24 cellular contexts compared by ENCODE assay signal in genomic region chr7:80472491-80473200, GRCh38. TPM values are rescaled to one million over a fixed set of nuclear protein-coding genes. Genes with fewer than 3 reads are reported as not detected.
DNase-seq lines count a peak whose midpoint lies in the region; ATAC-seq, FAIRE-seq and TF ChIP-seq lines count a peak whose summit lies in the region.
"Had no signal": no experiment of that assay in that cellular context is flagged by ENCODE, and none has a peak within 500 bp of the region (broad histone marks: within the 10 kb centered on the region; RNA-seq: fewer than 3 reads in every experiment).

No MANE protein-coding gene starts in this region.

- H4K20me1 ChIP-seq in OCI-LY3 (ENCODE audit: insufficient read depth, low read length) (no peaks in the 10 kb centered on the region), HepG2 (ENCODE audit: insufficient read depth, low read length) (no peaks in the 10 kb centered on the region)

- POLR2A ChIA-PET in HepG2 (lab: Yijun Ruan, JAX), result no interaction called here
- POLR2A ChIA-PET in T-cell (lab: Charles Lee), result no interaction called here

- no peaks in the 10 kb centered on the region for H3K27me3 Mint-ChIP-seq in T-cell
- H3K27me3 Mint-ChIP-seq: activated T-cell treated with anti-CD3 and anti-CD28 coated beads, Interleukin-2, amount 50 U/mL, for 24 hours; CD4-positive, alpha-beta memory T cell; stimulated activated naive CD8-positive, alpha-beta T cell treated with anti-CD3 and anti-CD28 coated beads, Interleukin-15, Interleukin-2, amounts not matched to agents 100 ng/mL and 50 ng/mL, for 24 hours had no signal

- no peaks in the 10 kb centered on the region for H3K4me1 Mint-ChIP-seq in T-cell
- H3K4me1 Mint-ChIP-seq: CD4-positive, alpha-beta memory T cell; naive thymus-derived CD8-positive, alpha-beta T cell had no signal

- H3K9ac ChIP-seq in OCI-LY3 (ENCODE audit: low read length) (no peak overlapping the region), HepG2 (ENCODE audit: insufficient read depth, low read depth, low read length) (no peak overlapping the region), subcutaneous abdominal adipose tissue (ENCODE audit: low read length in 5 of 5) (peak overlapping the region in 3 of 5 donors; percentile 0 to 69 (median 6))

- TF ChIP-seq RAD21 in HepG2 (CRISPR knock-in tag; IDR thresholded peaks at IDR 0.05), result no peak

- no peaks in the 10 kb centered on the region for H3K36me3 Mint-ChIP-seq in T-cell
- H3K36me3 Mint-ChIP-seq: CD4-positive, alpha-beta memory T cell; naive thymus-derived CD8-positive, alpha-beta T cell had no signal

- intact Hi-C loops in HepG2 (cut with micrococcal nuclease; ENCODE audit: unreplicated experiment), result no loop called here

- H3K79me2 ChIP-seq in OCI-LY3 (ENCODE audit: low read length), result no peaks in the 10 kb centered on the region
- no peaks in the 10 kb centered on the region for H3K79me2 ChIP-seq in HepG2 (ENCODE audit: insufficient read depth, low read length)

- TF ChIP-seq EP300 in HepG2 (IDR thresholded peaks at IDR 0.05; ENCODE audit: low read depth in 2 of 2, low read length in 2 of 2) (no peak), HepG2 (CRISPR knock-in tag; IDR thresholded peaks at IDR 0.05; ENCODE audit: borderline replicate concordance) (no peak)

- H3K27ac ChIP-seq in OCI-LY3 (ENCODE audit: low read length) (no peak overlapping the region), HepG2 (ENCODE audit: extremely low read length, insufficient read depth, low read length) (no peak overlapping the region), subcutaneous abdominal adipose tissue (ENCODE audit: low read depth, low read length) (peak overlapping the region; percentile 97)
- H3K27ac ChIP-seq: ovary, tibial artery had no signal

- H3K4me3 ChIP-seq in OCI-LY3 (ENCODE audit: low read length), result no peak overlapping the region
- no peak overlapping the region for H3K4me3 ChIP-seq in fibroblast of mammary gland (ENCODE audit: control insufficient read depth, low read depth, low read length)
- no peak overlapping the region for H3K4me3 ChIP-seq in HepG2 (replicated peaks in 1 of 3; ENCODE audit: insufficient read depth in 1 of 3, low read depth in 2 of 3, low read length in 3 of 3)
- peak overlapping the region in 1 of 5 donors; percentile 23 for H3K4me3 ChIP-seq in subcutaneous abdominal adipose tissue (ENCODE audit: low read depth in 1 of 5, low read length in 5 of 5)
- H3K4me3 ChIP-seq: ovary, tibial artery had no signal

- no peaks in the 10 kb centered on the region for H3K27me3 ChIP-seq in OCI-LY3 (ENCODE audit: low read depth, low read length)
- H3K27me3 ChIP-seq in HepG2 (ENCODE audit: control insufficient read depth in 1 of 2, insufficient read depth in 2 of 2, low read length in 2 of 2), result no peaks in the 10 kb centered on the region
- no peaks in the 10 kb centered on the region for H3K27me3 ChIP-seq in subcutaneous abdominal adipose tissue (ENCODE audit: control insufficient read depth in 5 of 5, insufficient read depth in 4 of 5, low read length in 5 of 5)
- H3K27me3 ChIP-seq: ovary, tibial artery had no signal

- in situ Hi-C loops in HepG2 (cut with HindIII; ENCODE audit: extremely low pct_ligation_motif_present, low pct_unique_long_range_greater_than_20kb), result no loop called here

- peak overlapping the region; percentile 67 for H2AFZ ChIP-seq in OCI-LY3 (ENCODE audit: low read depth, low read length)
- H2AFZ ChIP-seq in HepG2 (ENCODE audit: low read length), result peak overlapping the region; percentile 29

- DNase-seq in fibroblast of mammary gland (ENCODE audit: low read depth) (peak; percentile 48), HepG2 (ENCODE audit: low spot score) (no peak), T-cell (no peak), GM03348 (ENCODE audit: low spot score) (no peak), NCI-H510A (lab: John Stamatoyannopoulos, UW) (no peak)
- DNase-seq: activated CD4-positive, CD25-positive, alpha-beta regulatory T cell treated with anti-CD3 and anti-CD28 coated beads, Interleukin-2, amount 50 U/mL, for 72 hours; activated gamma-delta T cell treated with Interleukin-2 at 50 U/mL for 16 hours; activated T-cell treated with anti-CD3 and anti-CD28 coated beads, Interleukin-2, amount 50 U/mL, for 24 hours; CD4-positive, alpha-beta memory T cell; DMS 273 treated with DMSO at 0.1 percent for 48 hours; effector memory CD4-positive, alpha-beta T cell; Karpas-422; naive thymus-derived CD8-positive, alpha-beta T cell; NCI-H510A treated with DMSO at 0.1 percent for 48 hours; NK-92 treated with Interleukin-12 subunit alpha and Interleukin-12 subunit beta, amount 100 ng/mL, for 24 hours; ovary; stimulated activated CD4-positive, alpha-beta T cell treated with anti-CD3 and anti-CD28 coated beads, Interleukin-15, amount 100 ng/mL, for 24 hours; tibial artery had no signal

- no peaks in the 10 kb centered on the region for H3K36me3 ChIP-seq in OCI-LY3 (replicated peaks; ENCODE audit: low read depth, low read length)
- H3K36me3 ChIP-seq in HepG2 (replicated peaks in 1 of 2; ENCODE audit: control insufficient read depth in 1 of 2, insufficient read depth in 2 of 2, low read length in 2 of 2), result no peaks in the 10 kb centered on the region
- H3K36me3 ChIP-seq in subcutaneous abdominal adipose tissue (ENCODE audit: control insufficient read depth in 5 of 5, insufficient read depth in 5 of 5, low read length in 5 of 5), result no peaks in the 10 kb centered on the region
- H3K36me3 ChIP-seq: ovary, tibial artery had no signal

- no peak for FAIRE-seq in HepG2 (lab: Jason Lieb, UNC)

- BruUV-seq in HepG2 (replicated peaks; lab: Mats Ljungman, UMichigan), result no TSS peak

- H3K4me1 ChIP-seq in OCI-LY3 (ENCODE audit: low read length) (no peaks in the 10 kb centered on the region), HepG2 (ENCODE audit: insufficient read depth, low read length) (peaks cover 10% of the 10 kb centered on the region), subcutaneous abdominal adipose tissue (ENCODE audit: control insufficient read depth in 5 of 5, insufficient read depth in 5 of 5, low read length in 5 of 5) (peaks cover 0 to 49% (median 47%) of the 10 kb centered on the region in 5 donors)
- H3K4me1 ChIP-seq: tibial artery had no signal

- no peak for TF ChIP-seq CTCF in OCI-LY3 (IDR thresholded peaks at IDR 0.05; ENCODE audit: low read depth, low read length)
- no peak for TF ChIP-seq CTCF in fibroblast of mammary gland (conservative IDR thresholded peaks at IDR 0.05; ENCODE audit: control insufficient read depth, insufficient read depth, low read depth, low read length)
- TF ChIP-seq CTCF in HepG2 (CRISPR knock-in tag; IDR thresholded peaks at IDR 0.05), result no peak

- ATAC-seq in HepG2 (no peak; the same call in 2 of the 3 replicates), T-cell (replicated peaks in 1 of 4) (no peak)
- ATAC-seq: naive thymus-derived CD8-positive, alpha-beta T cell had no signal

- H3K4me2 ChIP-seq in OCI-LY3 (ENCODE audit: low read length) (no peak overlapping the region), HepG2 (ENCODE audit: low read depth, low read length) (peak overlapping the region; percentile 39; the same call in 1 of the 2 replicates)

- no peak for TF ChIP-seq POLR2A in HepG2 (IDR thresholded peaks at IDR 0.05; ENCODE audit: insufficient read depth in 1 of 2, low read depth in 2 of 2, low read length in 2 of 2)

- H3K4me3 Mint-ChIP-seq in T-cell, result no peak overlapping the region
- H3K4me3 Mint-ChIP-seq: activated T-cell treated with anti-CD3 and anti-CD28 coated beads, Interleukin-2, amount 50 U/mL, for 24 hours; naive thymus-derived CD8-positive, alpha-beta T cell; stimulated activated naive CD8-positive, alpha-beta T cell treated with anti-CD3 and anti-CD28 coated beads, Interleukin-15, Interleukin-2, amounts not matched to agents 100 ng/mL and 50 ng/mL, for 24 hours; T-helper 1 cell treated with Interleukin-12 subunit alpha and Interleukin-12 subunit beta and Interleukin-4 antibody, amounts not matched to agents 30 μg/mL and 1 μg/mL, for 36 hours had no signal

- CTCF ChIA-PET in HepG2 (lab: Yijun Ruan, JAX; ENCODE audit: low intra/inter-chr PET ratio, low total read pairs) (no interaction called here), T-cell (lab: Charles Lee) (no interaction called here)

- H3K9me3 Mint-ChIP-seq in T-cell, result peaks cover 0 to 5% (median 2%) of the 10 kb centered on the region in 3 donors
- H3K9me3 Mint-ChIP-seq: activated T-cell treated with anti-CD3 and anti-CD28 coated beads, Interleukin-2, amount 50 U/mL, for 24 hours; naive thymus-derived CD8-positive, alpha-beta T cell; stimulated activated naive CD8-positive, alpha-beta T cell treated with anti-CD3 and anti-CD28 coated beads, Interleukin-15, Interleukin-2, amounts not matched to agents 100 ng/mL and 50 ng/mL, for 24 hours; T-helper 1 cell treated with Interleukin-12 subunit alpha and Interleukin-12 subunit beta and Interleukin-4 antibody, amounts not matched to agents 30 μg/mL and 1 μg/mL, for 36 hours had no signal

- 4% methylated on average over 4 of the region's 4 CpGs for WGBS in HepG2 (ENCODE audit: low lambda C conversion rate)

- H3K9me3 ChIP-seq in OCI-LY3 (ENCODE audit: insufficient read depth, low read length) (no peaks in the 10 kb centered on the region), HepG2 (ENCODE audit: low read length) (no peaks in the 10 kb centered on the region), subcutaneous abdominal adipose tissue (ENCODE audit: control insufficient read depth in 5 of 5, low read length in 5 of 5) (no peaks in the 10 kb centered on the region)
- H3K9me3 ChIP-seq: ovary, tibial artery had no signal

- no peak overlapping the region for H3K27ac Mint-ChIP-seq in T-cell
- H3K27ac Mint-ChIP-seq: activated T-cell treated with anti-CD3 and anti-CD28 coated beads, Interleukin-2, amount 50 U/mL, for 24 hours; CD4-positive, alpha-beta memory T cell; naive thymus-derived CD8-positive, alpha-beta T cell; stimulated activated naive CD8-positive, alpha-beta T cell treated with anti-CD3 and anti-CD28 coated beads, Interleukin-15, Interleukin-2, amounts not matched to agents 100 ng/mL and 50 ng/mL, for 24 hours; T-helper 1 cell treated with Interleukin-12 subunit alpha and Interleukin-12 subunit beta and Interleukin-4 antibody, amounts not matched to agents 30 μg/mL and 1 μg/mL, for 36 hours had no signal

RNA-seq across cellular contexts. Expression of gene GNAT3, which starts 39.2 kb away (rescaled TPM):
- total RNA-seq in HepG2 (2016; rRNA removed; fragmentation: Illumina TruSeq; extraction: Trizol) (not detected in 2 replicates), T-cell (not detected)
- total RNA-seq in HepG2 (2016; cell fraction: cytosol; rRNA removed; fragmentation: Illumina TruSeq; extraction: Trizol; ENCODE audit: low read depth), result not detected in 2 replicates
- total RNA-seq in HepG2 (2016; cell fraction: insoluble cytoplasmic fraction; rRNA removed; fragmentation: Illumina TruSeq; extraction: Trizol), result not detected in 2 replicates
- total RNA-seq in HepG2 (2016; cell fraction: membrane; rRNA removed; fragmentation: Illumina TruSeq; extraction: Trizol), result not detected in 2 replicates
- total RNA-seq in HepG2 (2016; cell fraction: nucleus; rRNA removed; fragmentation: Illumina TruSeq; extraction: Trizol), result not detected in 2 replicates
- polyA plus RNA-seq in HepG2 (2011; rRNA removed), result not detected in 2 replicates
- polyA plus RNA-seq in HepG2 (2011; cell fraction: cytosol; rRNA removed), result not detected in 2 replicates
- not detected in 2 replicates for polyA plus RNA-seq in HepG2 (2011; cell fraction: nucleus; rRNA removed)
- not detected in 2 replicates for polyA plus RNA-seq in HepG2 (2012)
- polyA plus RNA-seq in HepG2 (2016; cell fraction: cytosol; fragmentation: Illumina TruSeq; extraction: Trizol; ENCODE audit: low read depth), result not detected in 2 replicates
- polyA plus RNA-seq in HepG2 (2016; cell fraction: insoluble cytoplasmic fraction; fragmentation: Illumina TruSeq; extraction: Trizol; ENCODE audit: low read depth), result not detected in 2 replicates
- not detected in 2 replicates for polyA plus RNA-seq in HepG2 (2016; cell fraction: membrane; fragmentation: Illumina TruSeq; extraction: Trizol; ENCODE audit: low read depth)
- not detected in 2 replicates for polyA plus RNA-seq in HepG2 (2016; cell fraction: nucleus; fragmentation: Illumina TruSeq; extraction: Trizol; ENCODE audit: insufficient read depth, low read depth)
- not detected in 2 replicates for polyA minus RNA-seq in HepG2 (2011; rRNA and poly(A)+ RNA removed; ENCODE audit: low replicate concordance)
- polyA minus RNA-seq in HepG2 (2011; cell fraction: cytosol; rRNA and poly(A)+ RNA removed), result not detected in 2 replicates
- polyA minus RNA-seq in HepG2 (2011; cell fraction: nucleus; rRNA and poly(A)+ RNA removed), result not detected in 2 replicates
- total RNA-seq: CD4-positive, alpha-beta memory T cell; naive thymus-derived CD8-positive, alpha-beta T cell; ovary; RPMI7951 had no signal
- polyA plus RNA-seq: CD4-positive, alpha-beta memory T cell; esophagus; naive thymus-derived CD8-positive, alpha-beta T cell; ovary had no signal

Comparison
In these comparisons a context has a peak if more than half of its experiments do, and no peak if none do; other contexts are left out.
1. H3K9ac ChIP-seq: peak in subcutaneous abdominal adipose tissue (3 of 5); none in OCI-LY3 (single experiment) and HepG2 (single experiment).